Comparison of ENCODE assay signal across 27 cellular contexts in genomic region chr11:46144741-46145140, GRCh38.
"Had no signal": no experiment of that assay in that cellular context is flagged by ENCODE, and none has a peak within 500 bp of the region (broad histone marks: within the 10 kb centered on the region; RNA-seq: fewer than 3 reads in every experiment).

No MANE protein-coding gene starts in this region.

- H3K27ac ChIP-seq: coronary artery, esophagus muscularis mucosa, left ventricle myocardium inferior, lower lobe of right lung, psoas muscle, skin epidermis, thoracic aorta, tibial nerve, upper lobe of left lung, uterus had no signal

- FAIRE-seq: endothelial cell of umbilical vein, frontal cortex had no signal

- H3K4me1 ChIP-seq: esophagus muscularis mucosa, left ventricle myocardium inferior, lower lobe of right lung, psoas muscle, tibial nerve, upper lobe of left lung, uterus had no signal

- H3K36me3 ChIP-seq: esophagus muscularis mucosa, left ventricle myocardium inferior, lower lobe of right lung, thoracic aorta, tibial nerve, upper lobe of left lung, uterus had no signal

- H3K4me3 ChIP-seq: coronary artery, esophagus muscularis mucosa, left ventricle myocardium inferior, lower lobe of right lung, psoas muscle, skin epidermis, thoracic aorta, tibial nerve, upper lobe of left lung, uterus had no signal

- DNase-seq: dermis blood vessel endothelial cell; effector memory CD4-positive, alpha-beta T cell; head of caudate nucleus; hypothalamus; immature natural killer cell; islet precursor cell; kidney glomerular epithelial cell; left colon; left ventricle myocardium inferior; lower lobe of right lung; naive thymus-derived CD8-positive, alpha-beta T cell; nephron progenitor cell; nucleus accumbens; psoas muscle; right cardiac atrium; stimulated activated CD4-positive, alpha-beta T cell treated with anti-CD3 and anti-CD28 coated beads, Interleukin-15, amount 100 ng/mL, for 24 hours; stimulated activated CD4-positive, alpha-beta T cell treated with anti-CD3 and anti-CD28 coated beads, Interleukin-2, amount 100 ng/mL, for 48 hours; stimulated activated naive B cell treated with anti-CD40 and anti-IgM and Interleukin-4, amounts not matched to agents 10 μg/mL and 1 μg/mL and 100 μg/mL, for 72 hours; uterus had no signal

- ATAC-seq: left colon; lower lobe of right lung; naive thymus-derived CD8-positive, alpha-beta T cell; psoas muscle; right cardiac atrium; stimulated activated naive B cell treated with anti-CD40 and anti-IgM and Interleukin-4, amounts not matched to agents 10 μg/mL and 1 μg/mL and 100 μg/mL, for 72 hours had no signal

- H3K9me3 ChIP-seq: esophagus muscularis mucosa, left ventricle myocardium inferior, lower lobe of right lung, psoas muscle, thoracic aorta, tibial nerve, upper lobe of left lung, uterus had no signal

- H3K27me3 ChIP-seq: upper lobe of left lung had no signal
